1 cellular context compared by ENCODE assay signal in the genomic region with DNA sequence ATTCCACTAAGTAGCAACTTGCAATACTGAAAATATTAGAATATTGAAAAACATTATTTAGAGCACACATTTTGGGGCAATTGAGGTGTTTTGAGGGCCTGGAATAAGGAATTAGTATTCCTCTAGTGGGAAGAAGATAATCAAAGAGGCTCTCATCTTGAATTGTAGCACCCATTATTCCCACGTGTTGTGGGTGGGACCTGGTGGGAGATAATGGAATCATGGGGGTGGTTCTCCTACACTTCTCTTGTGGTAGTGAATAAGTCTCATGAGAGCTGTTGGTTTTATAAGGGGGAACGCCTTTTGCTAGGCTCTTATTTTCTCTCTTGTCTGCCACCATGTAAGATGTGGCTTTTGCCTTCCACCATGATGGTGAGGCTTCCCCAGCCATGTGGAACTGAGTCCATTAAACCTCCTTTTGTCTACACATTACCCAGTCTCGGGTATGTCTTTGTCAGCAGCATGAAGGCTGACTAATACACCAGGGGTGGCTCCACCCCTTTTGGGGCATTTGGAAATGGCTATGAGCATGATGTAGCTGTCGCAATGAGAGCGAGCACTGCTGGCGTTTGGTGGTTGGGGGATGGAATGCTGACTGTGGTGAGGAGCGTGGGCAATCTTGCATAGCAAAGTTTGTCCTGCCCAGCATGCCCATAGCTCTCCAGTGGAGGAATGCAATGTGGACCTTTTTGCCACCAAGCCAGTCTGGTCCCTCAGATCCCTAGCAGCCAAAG.
TF ChIP-seq lines count a peak whose summit lies in the region.

No MANE protein-coding gene starts in this region.

TF ChIP-seq in GM23338, 12 proteins besides CTCF, POLR2A, EP300 and RAD21 (continued from another document):
- TF ChIP-seq, protein P1, sequence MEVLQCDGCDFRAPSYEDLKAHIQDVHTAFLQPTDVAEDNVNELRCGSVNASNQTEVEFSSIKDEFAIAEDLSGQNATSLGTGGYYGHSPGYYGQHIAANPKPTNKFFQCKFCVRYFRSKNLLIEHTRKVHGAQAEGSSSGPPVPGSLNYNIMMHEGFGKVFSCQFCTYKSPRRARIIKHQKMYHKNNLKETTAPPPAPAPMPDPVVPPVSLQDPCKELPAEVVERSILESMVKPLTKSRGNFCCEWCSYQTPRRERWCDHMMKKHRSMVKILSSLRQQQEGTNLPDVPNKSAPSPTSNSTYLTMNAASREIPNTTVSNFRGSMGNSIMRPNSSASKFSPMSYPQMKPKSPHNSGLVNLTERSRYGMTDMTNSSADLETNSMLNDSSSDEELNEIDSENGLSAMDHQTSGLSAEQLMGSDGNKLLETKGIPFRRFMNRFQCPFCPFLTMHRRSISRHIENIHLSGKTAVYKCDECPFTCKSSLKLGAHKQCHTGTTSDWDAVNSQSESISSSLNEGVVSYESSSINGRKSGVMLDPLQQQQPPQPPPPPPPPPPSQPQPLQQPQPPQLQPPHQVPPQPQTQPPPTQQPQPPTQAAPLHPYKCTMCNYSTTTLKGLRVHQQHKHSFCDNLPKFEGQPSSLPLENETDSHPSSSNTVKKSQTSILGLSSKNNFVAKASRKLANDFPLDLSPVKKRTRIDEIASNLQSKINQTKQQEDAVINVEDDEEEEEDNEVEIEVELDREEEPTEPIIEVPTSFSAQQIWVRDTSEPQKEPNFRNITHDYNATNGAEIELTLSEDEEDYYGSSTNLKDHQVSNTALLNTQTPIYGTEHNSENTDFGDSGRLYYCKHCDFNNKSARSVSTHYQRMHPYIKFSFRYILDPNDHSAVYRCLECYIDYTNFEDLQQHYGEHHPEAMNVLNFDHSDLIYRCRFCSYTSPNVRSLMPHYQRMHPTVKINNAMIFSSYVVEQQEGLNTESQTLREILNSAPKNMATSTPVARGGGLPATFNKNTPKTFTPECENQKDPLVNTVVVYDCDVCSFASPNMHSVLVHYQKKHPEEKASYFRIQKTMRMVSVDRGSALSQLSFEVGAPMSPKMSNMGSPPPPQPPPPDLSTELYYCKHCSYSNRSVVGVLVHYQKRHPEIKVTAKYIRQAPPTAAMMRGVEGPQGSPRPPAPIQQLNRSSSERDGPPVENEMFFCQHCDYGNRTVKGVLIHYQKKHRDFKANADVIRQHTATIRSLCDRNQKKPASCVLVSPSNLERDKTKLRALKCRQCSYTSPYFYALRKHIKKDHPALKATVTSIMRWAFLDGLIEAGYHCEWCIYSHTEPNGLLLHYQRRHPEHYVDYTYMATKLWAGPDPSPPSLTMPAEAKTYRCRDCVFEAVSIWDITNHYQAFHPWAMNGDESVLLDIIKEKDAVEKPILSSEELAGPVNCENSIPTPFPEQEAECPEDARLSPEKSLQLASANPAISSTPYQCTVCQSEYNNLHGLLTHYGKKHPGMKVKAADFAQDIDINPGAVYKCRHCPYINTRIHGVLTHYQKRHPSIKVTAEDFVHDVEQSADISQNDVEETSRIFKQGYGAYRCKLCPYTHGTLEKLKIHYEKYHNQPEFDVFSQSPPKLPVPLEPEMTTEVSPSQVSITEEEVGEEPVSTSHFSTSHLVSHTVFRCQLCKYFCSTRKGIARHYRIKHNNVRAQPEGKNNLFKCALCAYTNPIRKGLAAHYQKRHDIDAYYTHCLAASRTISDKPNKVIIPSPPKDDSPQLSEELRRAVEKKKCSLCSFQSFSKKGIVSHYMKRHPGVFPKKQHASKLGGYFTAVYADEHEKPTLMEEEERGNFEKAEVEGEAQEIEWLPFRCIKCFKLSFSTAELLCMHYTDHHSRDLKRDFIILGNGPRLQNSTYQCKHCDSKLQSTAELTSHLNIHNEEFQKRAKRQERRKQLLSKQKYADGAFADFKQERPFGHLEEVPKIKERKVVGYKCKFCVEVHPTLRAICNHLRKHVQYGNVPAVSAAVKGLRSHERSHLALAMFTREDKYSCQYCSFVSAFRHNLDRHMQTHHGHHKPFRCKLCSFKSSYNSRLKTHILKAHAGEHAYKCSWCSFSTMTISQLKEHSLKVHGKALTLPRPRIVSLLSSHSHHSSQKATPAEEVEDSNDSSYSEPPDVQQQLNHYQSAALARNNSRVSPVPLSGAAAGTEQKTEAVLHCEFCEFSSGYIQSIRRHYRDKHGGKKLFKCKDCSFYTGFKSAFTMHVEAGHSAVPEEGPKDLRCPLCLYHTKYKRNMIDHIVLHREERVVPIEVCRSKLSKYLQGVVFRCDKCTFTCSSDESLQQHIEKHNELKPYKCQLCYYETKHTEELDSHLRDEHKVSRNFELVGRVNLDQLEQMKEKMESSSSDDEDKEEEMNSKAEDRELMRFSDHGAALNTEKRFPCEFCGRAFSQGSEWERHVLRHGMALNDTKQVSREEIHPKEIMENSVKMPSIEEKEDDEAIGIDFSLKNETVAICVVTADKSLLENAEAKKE (CRISPR knock-in tag; IDR thresholded peaks at IDR 0.05): no peak
- TF ChIP-seq, protein P2, sequence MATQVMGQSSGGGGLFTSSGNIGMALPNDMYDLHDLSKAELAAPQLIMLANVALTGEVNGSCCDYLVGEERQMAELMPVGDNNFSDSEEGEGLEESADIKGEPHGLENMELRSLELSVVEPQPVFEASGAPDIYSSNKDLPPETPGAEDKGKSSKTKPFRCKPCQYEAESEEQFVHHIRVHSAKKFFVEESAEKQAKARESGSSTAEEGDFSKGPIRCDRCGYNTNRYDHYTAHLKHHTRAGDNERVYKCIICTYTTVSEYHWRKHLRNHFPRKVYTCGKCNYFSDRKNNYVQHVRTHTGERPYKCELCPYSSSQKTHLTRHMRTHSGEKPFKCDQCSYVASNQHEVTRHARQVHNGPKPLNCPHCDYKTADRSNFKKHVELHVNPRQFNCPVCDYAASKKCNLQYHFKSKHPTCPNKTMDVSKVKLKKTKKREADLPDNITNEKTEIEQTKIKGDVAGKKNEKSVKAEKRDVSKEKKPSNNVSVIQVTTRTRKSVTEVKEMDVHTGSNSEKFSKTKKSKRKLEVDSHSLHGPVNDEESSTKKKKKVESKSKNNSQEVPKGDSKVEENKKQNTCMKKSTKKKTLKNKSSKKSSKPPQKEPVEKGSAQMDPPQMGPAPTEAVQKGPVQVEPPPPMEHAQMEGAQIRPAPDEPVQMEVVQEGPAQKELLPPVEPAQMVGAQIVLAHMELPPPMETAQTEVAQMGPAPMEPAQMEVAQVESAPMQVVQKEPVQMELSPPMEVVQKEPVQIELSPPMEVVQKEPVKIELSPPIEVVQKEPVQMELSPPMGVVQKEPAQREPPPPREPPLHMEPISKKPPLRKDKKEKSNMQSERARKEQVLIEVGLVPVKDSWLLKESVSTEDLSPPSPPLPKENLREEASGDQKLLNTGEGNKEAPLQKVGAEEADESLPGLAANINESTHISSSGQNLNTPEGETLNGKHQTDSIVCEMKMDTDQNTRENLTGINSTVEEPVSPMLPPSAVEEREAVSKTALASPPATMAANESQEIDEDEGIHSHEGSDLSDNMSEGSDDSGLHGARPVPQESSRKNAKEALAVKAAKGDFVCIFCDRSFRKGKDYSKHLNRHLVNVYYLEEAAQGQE (IDR thresholded peaks at IDR 0.05; ENCODE audit: unreplicated experiment): no peak
